15 cellular contexts compared by ENCODE assay signal in the genomic region with DNA sequence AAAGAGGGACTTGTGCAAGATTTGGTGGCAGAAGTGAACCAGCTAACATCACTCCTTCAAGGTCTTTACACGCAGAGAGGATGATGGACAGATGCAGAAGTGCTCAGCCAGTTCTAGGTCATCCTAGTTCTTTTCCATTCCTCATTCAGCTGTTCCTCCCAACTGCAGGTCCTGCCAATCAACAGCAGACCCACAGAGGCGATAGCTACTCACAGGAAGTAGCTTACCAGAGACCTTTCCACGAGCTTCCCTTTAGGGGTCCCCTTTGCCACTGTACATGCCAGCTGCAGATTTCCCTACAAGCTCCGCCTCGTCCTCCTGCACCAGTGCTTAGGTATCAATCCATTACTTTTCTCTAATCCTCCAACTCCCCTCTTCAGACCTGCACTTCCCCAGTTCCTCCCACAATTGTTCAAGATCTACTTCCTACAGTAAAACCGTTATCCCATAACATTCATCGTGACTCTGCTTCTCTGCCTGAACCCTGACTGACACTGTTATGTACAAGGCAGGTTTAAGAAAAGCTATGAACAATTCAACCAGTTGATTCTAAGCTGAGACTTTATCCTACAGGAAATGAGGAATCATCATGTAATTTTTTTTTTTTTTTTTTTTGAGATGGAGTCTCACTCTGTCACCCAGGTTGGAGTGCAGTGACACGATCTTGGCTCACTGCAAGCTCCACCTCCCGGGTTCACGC.
"Had no signal": no experiment of that assay in that cellular context is flagged by ENCODE, and none has a peak within 500 bp of the region (broad histone marks: within the 10 kb centered on the region; RNA-seq: fewer than 3 reads in every experiment).

No MANE protein-coding gene starts in this region.

- DNase-seq: activated CD4-positive, alpha-beta T cell treated with anti-CD3 and anti-CD28 coated beads, Interleukin-2, amount 50 U/mL, for 4 hours; activated CD8-positive, alpha-beta memory T cell treated with anti-CD3 and anti-CD28 coated beads, Interleukin-2, amount 10 ng/mL, durations not matched to agents 7 days and 5 days; activated naive CD4-positive, alpha-beta T cell treated with Interleukin-2 at 50 U/mL for 16 hours; activated naive CD8-positive, alpha-beta T cell treated with anti-CD3 and anti-CD28 coated beads, Interleukin-2, amount 10 ng/mL, durations not matched to agents 7 days and 5 days; amygdala; endodermal cell; foreskin melanocyte; lower lobe of right lung; stimulated activated naive CD4-positive, alpha-beta T cell; T-cell; thyroid gland; WERI-Rb-1 had no signal

- H3K27ac Mint-ChIP-seq: activated CD8-positive, alpha-beta memory T cell treated with anti-CD3 and anti-CD28 coated beads, Interleukin-2, amount 10 ng/mL, durations not matched to agents 7 days and 5 days; activated T-helper 17 cell treated with anti-CD3 and anti-CD28 coated beads, Interleukin-2, amount 50 U/mL, for 72 hours; endodermal cell; nephron had no signal

- H3K9me3 Mint-ChIP-seq: activated naive CD8-positive, alpha-beta T cell treated with anti-CD3 and anti-CD28 coated beads, Interleukin-2, amount 10 ng/mL, durations not matched to agents 7 days and 5 days; activated T-helper 17 cell treated with anti-CD3 and anti-CD28 coated beads, Interleukin-2, amount 50 U/mL, for 72 hours; endodermal cell; nephron; T-cell had no signal

- H3K27me3 Mint-ChIP-seq: activated CD8-positive, alpha-beta memory T cell treated with anti-CD3 and anti-CD28 coated beads, Interleukin-2, amount 10 ng/mL, durations not matched to agents 7 days and 5 days; activated naive CD8-positive, alpha-beta T cell treated with anti-CD3 and anti-CD28 coated beads, Interleukin-2, amount 10 ng/mL, durations not matched to agents 7 days and 5 days; activated T-helper 17 cell treated with anti-CD3 and anti-CD28 coated beads, Interleukin-2, amount 50 U/mL, for 72 hours; T-cell had no signal

- H3K4me1 Mint-ChIP-seq: activated naive CD8-positive, alpha-beta T cell treated with anti-CD3 and anti-CD28 coated beads, Interleukin-2, amount 10 ng/mL, durations not matched to agents 7 days and 5 days; endodermal cell; nephron had no signal

- ATAC-seq: activated CD8-positive, alpha-beta memory T cell treated with anti-CD3 and anti-CD28 coated beads, Interleukin-2, amount 10 ng/mL, durations not matched to agents 7 days and 5 days; activated T-helper 17 cell treated with anti-CD3 and anti-CD28 coated beads, Interleukin-2, amount 50 U/mL, for 72 hours; lower lobe of right lung; sciatic nerve; T-cell had no signal

- H3K4me3 Mint-ChIP-seq: activated CD8-positive, alpha-beta memory T cell treated with anti-CD3 and anti-CD28 coated beads, Interleukin-2, amount 10 ng/mL, durations not matched to agents 7 days and 5 days; activated naive CD8-positive, alpha-beta T cell treated with anti-CD3 and anti-CD28 coated beads, Interleukin-2, amount 10 ng/mL, durations not matched to agents 7 days and 5 days; activated T-helper 17 cell treated with anti-CD3 and anti-CD28 coated beads, Interleukin-2, amount 50 U/mL, for 72 hours; endodermal cell; nephron; T-cell had no signal
